8 cellular contexts compared by ENCODE assay signal in genomic region chr19:2477732-2478191, GRCh38. TPM values are rescaled to one million over a fixed set of nuclear protein-coding genes. Genes with fewer than 3 reads are reported as not detected.
DNase-seq lines count a peak whose midpoint lies in the region; TF ChIP-seq lines count a peak whose summit lies in the region.

No MANE protein-coding gene starts in this region.

- H3K4me3 Mint-ChIP-seq in HFFc6 (peak overlapping the region; percentile 99), glutamatergic neuron (ENCODE audit: unreplicated experiment) (peak overlapping the region; percentile 63), progenitor cell of endocrine pancreas (ENCODE audit: low read depth) (peak overlapping the region; percentile 68)
- H3K4me3 Mint-ChIP-seq in activated T-helper 2 cell treated with anti-CD3 and anti-CD28 coated beads, Interferon-gamma antibody, Interleukin-2, Interleukin-4, amounts not matched to agents 10 μg/mL and 5 μg/mL and 100 μg/mL, durations not matched to agents 14 hours and 24 hours and 36 hours (ENCODE audit: low read depth) = peak overlapping the region; percentile 96

- H3K27me3 Mint-ChIP-seq in HFFc6 (ENCODE audit: insufficient read depth) (peaks cover 23% of the 10 kb centered on the region), glutamatergic neuron (ENCODE audit: unreplicated experiment) (peaks cover 27% of the 10 kb centered on the region), progenitor cell of endocrine pancreas (peaks cover 51% of the 10 kb centered on the region)
- peaks cover 2% of the 10 kb centered on the region for H3K27me3 Mint-ChIP-seq in activated T-helper 2 cell treated with anti-CD3 and anti-CD28 coated beads, Interferon-gamma antibody, Interleukin-2, Interleukin-4, amounts not matched to agents 10 μg/mL and 5 μg/mL and 100 μg/mL, durations not matched to agents 14 hours and 24 hours and 36 hours (ENCODE audit: low read depth)

- H3K9me3 Mint-ChIP-seq in HFFc6 (peaks cover 9% of the 10 kb centered on the region), glutamatergic neuron (ENCODE audit: unreplicated experiment) (peaks cover 1% of the 10 kb centered on the region), progenitor cell of endocrine pancreas (ENCODE audit: low read depth) (peaks cover 3% of the 10 kb centered on the region)
- H3K9me3 Mint-ChIP-seq in activated T-helper 2 cell treated with anti-CD3 and anti-CD28 coated beads, Interferon-gamma antibody, Interleukin-2, Interleukin-4, amounts not matched to agents 10 μg/mL and 5 μg/mL and 100 μg/mL, durations not matched to agents 14 hours and 24 hours and 36 hours = peaks cover 4% of the 10 kb centered on the region

- intact Hi-C loops in activated T-helper 2 cell treated with anti-CD3 and anti-CD28 coated beads, Interferon-gamma antibody, Interleukin-2, Interleukin-4, amounts not matched to agents 10 μg/mL and 5 μg/mL and 100 μg/mL, durations not matched to agents 14 hours and 24 hours and 36 hours (cut with micrococcal nuclease) = loop anchor here (2.0 kb wide), 2 partner anchors 17 to 55 kb away; no protein-coding TSS in a partner anchor

- H3K27ac Mint-ChIP-seq in HFFc6 = peak overlapping the region; percentile 92
- peak overlapping the region; percentile 77 for H3K27ac Mint-ChIP-seq in activated T-helper 2 cell treated with anti-CD3 and anti-CD28 coated beads, Interferon-gamma antibody, Interleukin-2, Interleukin-4, amounts not matched to agents 10 μg/mL and 5 μg/mL and 100 μg/mL, durations not matched to agents 14 hours and 24 hours and 36 hours
- no peak overlapping the region for H3K27ac Mint-ChIP-seq in glutamatergic neuron (ENCODE audit: unreplicated experiment)
- no peak overlapping the region for H3K27ac Mint-ChIP-seq in progenitor cell of endocrine pancreas

- H3K36me3 Mint-ChIP-seq in HFFc6 (ENCODE audit: low read depth) (peaks cover 23% of the 10 kb centered on the region), glutamatergic neuron (ENCODE audit: unreplicated experiment) (no peaks in the 10 kb centered on the region), progenitor cell of endocrine pancreas (ENCODE audit: insufficient read depth) (no peaks in the 10 kb centered on the region)
- H3K36me3 Mint-ChIP-seq in activated T-helper 2 cell treated with anti-CD3 and anti-CD28 coated beads, Interferon-gamma antibody, Interleukin-2, Interleukin-4, amounts not matched to agents 10 μg/mL and 5 μg/mL and 100 μg/mL, durations not matched to agents 14 hours and 24 hours and 36 hours (ENCODE audit: low read depth) = peaks cover 28% of the 10 kb centered on the region

- DNase-seq in A172 (ENCODE audit: low spot score) (peak; percentile 66), HFFc6 (peak; percentile 17), glutamatergic neuron (no peak), progenitor cell of endocrine pancreas (ENCODE audit: low spot score, unreplicated experiment) (no peak), NCI-H2029 (lab: John Stamatoyannopoulos, UW) (no peak), NCI-H1105 (lab: John Stamatoyannopoulos, UW) (no peak)
- peak; percentile 31 for DNase-seq in activated T-helper 2 cell treated with anti-CD3 and anti-CD28 coated beads, Interferon-gamma antibody, Interleukin-2, Interleukin-4, amounts not matched to agents 10 μg/mL and 5 μg/mL and 100 μg/mL, durations not matched to agents 14 hours and 24 hours and 36 hours (ENCODE audit: low spot score)
- DNase-seq in stimulated activated CD4-positive, alpha-beta T cell treated with anti-CD3 and anti-CD28 coated beads, Interleukin-2, amount 100 ng/mL, for 24 hours = no peak

- H3K4me1 Mint-ChIP-seq in HFFc6 (ENCODE audit: low read depth) (no peaks in the 10 kb centered on the region), glutamatergic neuron (ENCODE audit: low read depth, unreplicated experiment) (peaks cover 3% of the 10 kb centered on the region), progenitor cell of endocrine pancreas (ENCODE audit: low read depth) (peaks cover 20% of the 10 kb centered on the region)
- H3K4me1 Mint-ChIP-seq in activated T-helper 2 cell treated with anti-CD3 and anti-CD28 coated beads, Interferon-gamma antibody, Interleukin-2, Interleukin-4, amounts not matched to agents 10 μg/mL and 5 μg/mL and 100 μg/mL, durations not matched to agents 14 hours and 24 hours and 36 hours (ENCODE audit: low read depth) = peaks cover 13% of the 10 kb centered on the region

- no peak for TF ChIP-seq CTCF in HFFc6 (IDR thresholded peaks at IDR 0.05)
- TF ChIP-seq CTCF in glutamatergic neuron (IDR thresholded peaks at IDR 0.05; ENCODE audit: partially characterized antibody, unreplicated experiment) = no peak
- no peak for TF ChIP-seq CTCF in progenitor cell of endocrine pancreas (IDR thresholded peaks at IDR 0.05; ENCODE audit: unreplicated experiment)

RNA-seq across cellular contexts. Expression of gene GADD45B, which starts 1.8 kb away (rescaled TPM):
- 92.7 and 97.6 TPM in 2 replicates for total RNA-seq in A172 (2014; rRNA removed; shearing (Covaris generic))
- 10 to 100 TPM; 35.5 to 55.7 (median 39.1) TPM for total RNA-seq in HFFc6 (2021; fragmentation: NEBNext Ultra II Directional; extraction: Animal tissue kit (Norgen Biotek cat#: 25700))
- 90.7 and 95.2 TPM in 2 replicates for total RNA-seq in activated T-helper 2 cell treated with anti-CD3 and anti-CD28 coated beads, Interferon-gamma antibody, Interleukin-2, Interleukin-4, amounts not matched to agents 10 μg/mL and 5 μg/mL and 100 μg/mL, durations not matched to agents 14 hours and 24 hours and 36 hours
- total RNA-seq in glutamatergic neuron (ENCODE audit: unreplicated experiment) = 3.8 TPM
- total RNA-seq in progenitor cell of endocrine pancreas = 4.9 and 5.1 TPM in 2 replicates

RNA-seq across cellular contexts. Expression of gene LMNB2, which starts 21.0 kb away (rescaled TPM):
- 232 and 348 TPM in 2 replicates for total RNA-seq in A172 (2014; rRNA removed; shearing (Covaris generic))
- 100 to 1,000 TPM in 5 of 6 experiments, 10 to 100 TPM in 1; 77.6 to 131 (median 121) TPM for total RNA-seq in HFFc6 (2021; fragmentation: NEBNext Ultra II Directional; extraction: Animal tissue kit (Norgen Biotek cat#: 25700))
- 111 and 115 TPM in 2 replicates for total RNA-seq in activated T-helper 2 cell treated with anti-CD3 and anti-CD28 coated beads, Interferon-gamma antibody, Interleukin-2, Interleukin-4, amounts not matched to agents 10 μg/mL and 5 μg/mL and 100 μg/mL, durations not matched to agents 14 hours and 24 hours and 36 hours
- total RNA-seq in glutamatergic neuron (ENCODE audit: unreplicated experiment) (45.8 TPM), progenitor cell of endocrine pancreas (90.0 and 93.6 TPM in 2 replicates)

RNA-seq across cellular contexts. Expression of gene TIMM13, which starts 50.4 kb away (rescaled TPM):
- 85.0 and 110 TPM in 2 replicates for total RNA-seq in A172 (2014; rRNA removed; shearing (Covaris generic))
- total RNA-seq in HFFc6 (2021; fragmentation: NEBNext Ultra II Directional; extraction: Animal tissue kit (Norgen Biotek cat#: 25700)) = 100 to 1,000 TPM in 3 of 6 experiments, 10 to 100 TPM in 3; 87.2 to 124 (median 98.8) TPM
- total RNA-seq in activated T-helper 2 cell treated with anti-CD3 and anti-CD28 coated beads, Interferon-gamma antibody, Interleukin-2, Interleukin-4, amounts not matched to agents 10 μg/mL and 5 μg/mL and 100 μg/mL, durations not matched to agents 14 hours and 24 hours and 36 hours = 139 and 145 TPM in 2 replicates
- total RNA-seq in glutamatergic neuron (ENCODE audit: unreplicated experiment) (91.5 TPM), progenitor cell of endocrine pancreas (108 and 110 TPM in 2 replicates)

Comparison
In these comparisons a context has a peak if more than half of its experiments do, and no peak if none do; other contexts are left out.
1. DNase-seq: peak in A172 (single experiment), HFFc6 (single experiment) and activated T-helper 2 cell treated with anti-CD3 and anti-CD28 coated beads, Interferon-gamma antibody, Interleukin-2, Interleukin-4, amounts not matched to agents 10 μg/mL and 5 μg/mL and 100 μg/mL, durations not matched to agents 14 hours and 24 hours and 36 hours (single experiment); none in glutamatergic neuron (single experiment), progenitor cell of endocrine pancreas (single experiment), NCI-H2029 (single experiment), NCI-H1105 (single experiment) and stimulated activated CD4-positive, alpha-beta T cell treated with anti-CD3 and anti-CD28 coated beads, Interleukin-2, amount 100 ng/mL, for 24 hours (0 of 2).
2. H3K27ac Mint-ChIP-seq: peak in HFFc6 (single experiment) and activated T-helper 2 cell treated with anti-CD3 and anti-CD28 coated beads, Interferon-gamma antibody, Interleukin-2, Interleukin-4, amounts not matched to agents 10 μg/mL and 5 μg/mL and 100 μg/mL, durations not matched to agents 14 hours and 24 hours and 36 hours (single experiment); none in glutamatergic neuron (single experiment) and progenitor cell of endocrine pancreas (single experiment).
3. Peak in every context shown above with its lines, with median percentiles within 50 percentile points of each other: H3K4me3 Mint-ChIP-seq.